17 cellular contexts compared by ENCODE assay signal in genomic region chr2:15666776-15667578, GRCh38.
"Had no signal": no experiment of that assay in that cellular context is flagged by ENCODE, and none has a peak within 500 bp of the region (broad histone marks: within the 10 kb centered on the region; RNA-seq: fewer than 3 reads in every experiment).

No MANE protein-coding gene starts in this region.

- ATAC-seq: activated T-helper 17 cell treated with anti-CD3 and anti-CD28 coated beads, Interleukin-2, amount 50 U/mL, for 72 hours; left lung; right lobe of liver had no signal

- H3K4me1 Mint-ChIP-seq: activated B cell treated with CpG ODN at 0.5 μM for 24 hours; activated CD4-positive, alpha-beta T cell treated with anti-CD3 and anti-CD28 coated beads, Interleukin-2, amount 10 ng/mL, durations not matched to agents 7 days and 5 days; activated T-helper 17 cell treated with anti-CD3 and anti-CD28 coated beads, Interleukin-2, amount 50 U/mL, for 72 hours had no signal

- H3K9me3 Mint-ChIP-seq: activated CD4-positive, alpha-beta T cell treated with anti-CD3 and anti-CD28 coated beads, Interleukin-2, amount 10 ng/mL, durations not matched to agents 7 days and 5 days; activated T-helper 17 cell treated with anti-CD3 and anti-CD28 coated beads, Interleukin-2, amount 50 U/mL, for 72 hours had no signal

- H3K27ac Mint-ChIP-seq: activated B cell treated with CpG ODN at 0.5 μM for 24 hours; activated CD4-positive, alpha-beta T cell treated with anti-CD3 and anti-CD28 coated beads, Interleukin-2, amount 10 ng/mL, durations not matched to agents 7 days and 5 days; activated T-helper 17 cell treated with anti-CD3 and anti-CD28 coated beads, Interleukin-2, amount 50 U/mL, for 72 hours had no signal

- DNase-seq: activated B cell treated with CpG ODN at 0.5 μM for 24 hours; activated CD4-positive, alpha-beta T cell treated with anti-CD3 and anti-CD28 coated beads, Interleukin-2, amount 10 ng/mL, durations not matched to agents 7 days and 5 days; activated CD8-positive, alpha-beta memory T cell treated with anti-CD3 and anti-CD28 coated beads for 24 hours; activated naive CD4-positive, alpha-beta T cell treated with anti-CD3 and anti-CD28 coated beads, Interleukin-2, amount 50 U/mL, for 16 hours; activated T-cell treated with anti-CD3 and anti-CD28 coated beads for 4 hours; amniotic stem cell; glutamatergic neuron; mesendoderm; posterior cingulate gyrus; right lobe of liver; stimulated activated CD4-positive, alpha-beta T cell treated with anti-CD3 and anti-CD28 coated beads, Interleukin-2, amount 100 ng/mL, for 24 hours; stimulated activated naive CD4-positive, alpha-beta T cell; T-helper 2 cell; upper lobe of left lung had no signal

- H3K4me3 Mint-ChIP-seq: activated B cell treated with CpG ODN at 0.5 μM for 24 hours; activated CD4-positive, alpha-beta T cell treated with anti-CD3 and anti-CD28 coated beads, Interleukin-2, amount 10 ng/mL, durations not matched to agents 7 days and 5 days; activated T-helper 17 cell treated with anti-CD3 and anti-CD28 coated beads, Interleukin-2, amount 50 U/mL, for 72 hours; brain had no signal

- H3K27me3 ChIP-seq: left lung, right lobe of liver, upper lobe of left lung had no signal

- H3K4me3 ChIP-seq: left lung, right lobe of liver, upper lobe of left lung had no signal

- H3K9me3 ChIP-seq: left lung, right lobe of liver, upper lobe of left lung had no signal

- H3K36me3 Mint-ChIP-seq: brain had no signal

- H3K36me3 ChIP-seq: left lung, right lobe of liver, upper lobe of left lung had no signal

- H3K4me1 ChIP-seq: left lung, right lobe of liver, upper lobe of left lung had no signal

- H3K27ac ChIP-seq: left lung, right lobe of liver, upper lobe of left lung had no signal
